Comparison of ENCODE assay signal across 31 cellular contexts in genomic region chr19:34088292-34088691, GRCh38.
"Had no signal": no experiment of that assay in that cellular context is flagged by ENCODE, and none has a peak within 500 bp of the region (broad histone marks: within the 10 kb centered on the region; RNA-seq: fewer than 3 reads in every experiment).

No MANE protein-coding gene starts in this region.

- H3K4me3 Mint-ChIP-seq: dendritic cell treated with granulocyte-macrophage colony-stimulating factor and Interleukin-4, amounts not matched to agents 40 ng/mL and 50 ng/mL, for 4 days; endodermal cell; natural killer cell; stimulated activated naive CD8-positive, alpha-beta T cell treated with anti-CD3 and anti-CD28 coated beads, Interleukin-15, amount 100 ng/mL, for 72 hours had no signal

- H3K27ac ChIP-seq: colonic mucosa, epithelial cell of prostate, gastrocnemius medialis, heart left ventricle, hepatocyte, left lung, lower lobe of right lung, ovary, psoas muscle, sigmoid colon, skin epidermis, suprapubic skin, transverse colon, upper lobe of right lung, uterus had no signal

- H3K9me3 ChIP-seq: colonic mucosa, gastrocnemius medialis, heart left ventricle, left lung, lower lobe of right lung, ovary, psoas muscle, sigmoid colon, suprapubic skin, transverse colon, upper lobe of right lung, uterus had no signal

- H3K36me3 ChIP-seq: colonic mucosa, gastrocnemius medialis, heart left ventricle, left lung, lower lobe of right lung, ovary, sigmoid colon, suprapubic skin, transverse colon, upper lobe of right lung, uterus had no signal

- H3K4me1 Mint-ChIP-seq: natural killer cell; stimulated activated naive CD8-positive, alpha-beta T cell treated with anti-CD3 and anti-CD28 coated beads, Interleukin-15, amount 100 ng/mL, for 72 hours had no signal

- H3K4me2 ChIP-seq: hepatocyte had no signal

- H3K27me3 ChIP-seq: colonic mucosa, gastrocnemius medialis, hepatocyte, ovary, sigmoid colon, upper lobe of right lung, uterus had no signal

- H3K4me3 ChIP-seq: colonic mucosa, gastrocnemius medialis, heart left ventricle, hepatocyte, left lung, lower lobe of right lung, ovary, psoas muscle, sigmoid colon, skin epidermis, suprapubic skin, transverse colon, upper lobe of right lung, uterus had no signal

- ATAC-seq: esophagus mucosa; gastrocnemius medialis; heart left ventricle; left cardiac atrium; left lung; lower lobe of right lung; natural killer cell; psoas muscle; right cardiac atrium; stimulated activated naive CD8-positive, alpha-beta T cell treated with anti-CD3 and anti-CD28 coated beads, Interleukin-15, amount 100 ng/mL, for 72 hours; upper lobe of right lung had no signal

- H3K4me1 ChIP-seq: colonic mucosa, gastrocnemius medialis, heart left ventricle, left lung, lower lobe of right lung, psoas muscle, sigmoid colon, suprapubic skin, transverse colon, upper lobe of right lung, uterus had no signal

- H3K9me3 Mint-ChIP-seq: dendritic cell treated with granulocyte-macrophage colony-stimulating factor and Interleukin-4, amounts not matched to agents 40 ng/mL and 50 ng/mL, for 4 days; natural killer cell had no signal

- H3K27ac Mint-ChIP-seq: dendritic cell treated with granulocyte-macrophage colony-stimulating factor and Interleukin-4, amounts not matched to agents 40 ng/mL and 50 ng/mL, for 4 days; endodermal cell; natural killer cell; stimulated activated naive CD8-positive, alpha-beta T cell treated with anti-CD3 and anti-CD28 coated beads, Interleukin-15, amount 100 ng/mL, for 72 hours had no signal

- H3K36me3 Mint-ChIP-seq: natural killer cell had no signal

- FAIRE-seq: islet of Langerhans had no signal

- DNase-seq: colonic mucosa; effector CD8-positive, alpha-beta T cell; endodermal cell; foreskin fibroblast; gastrocnemius medialis; heart left ventricle; left cardiac atrium; left lung; lower lobe of right lung; natural killer cell; occipital lobe; ovary; posterior cingulate gyrus; psoas muscle; right cardiac atrium; sigmoid colon; stimulated activated CD4-positive, alpha-beta T cell treated with anti-CD3 and anti-CD28 coated beads, Interleukin-15, amount 100 ng/mL, for 24 hours; stimulated activated CD4-positive, alpha-beta T cell treated with anti-CD3 and anti-CD28 coated beads, Interleukin-2, amount 100 ng/mL, for 48 hours; stimulated activated CD8-positive, alpha-beta memory T cell treated with anti-CD3 and anti-CD28 coated beads, Interleukin-4, amount 100 ng/mL, for 48 hours; stimulated activated naive CD4-positive, alpha-beta T cell; stimulated activated naive CD8-positive, alpha-beta T cell treated with anti-CD3 and anti-CD28 coated beads, Interleukin-15, amount 100 ng/mL, for 72 hours; transverse colon; upper lobe of right lung; uterus had no signal
